22 cellular contexts compared by ENCODE assay signal in genomic region chrX:42725196-42725595, GRCh38. TPM values are rescaled to one million over a fixed set of nuclear protein-coding genes. Genes with fewer than 3 reads are reported as not detected.
"Had no signal": no experiment of that assay in that cellular context is flagged by ENCODE, and none has a peak within 500 bp of the region (broad histone marks: within the 10 kb centered on the region; RNA-seq: fewer than 3 reads in every experiment).

No MANE protein-coding gene starts in this region.

- H3K27ac ChIP-seq: SJSA1, SK-N-MC had no signal

- H3K27me3 ChIP-seq: MG63, SJSA1 had no signal

- FAIRE-seq: HepG2 had no signal

- H3K9me3 ChIP-seq: MG63, SJSA1 had no signal

- ATAC-seq: HepG2 had no signal

- DNase-seq: IMR-90, Karpas-422, KG1, MG63, NCI-H1092, NCI-H1105 treated with DMSO at 0.1 percent for 48 hours, NCI-H1436, NCI-H1694, NCI-H187 treated with DMSO at 0.1 percent for 48 hours, NCI-H2029 treated with DMSO at 0.1 percent for 48 hours, NCI-H2171 treated with DMSO at 0.1 percent for 48 hours, NCI-H524 treated with DMSO at 0.1 percent for 48 hours, NCI-H69, NCI-H774, Right ventricle myocardium superior, RPMI8226, SIG-M5 had no signal

- H3K4me3 ChIP-seq: MG63, SJSA1, SK-N-MC had no signal

- H3K36me3 ChIP-seq: MG63, SJSA1 had no signal

- H3K4me1 ChIP-seq: SJSA1 had no signal

RNA-seq across cellular contexts. Expression of gene PPP1R2C, which starts 52.8 kb away (rescaled TPM):
- total RNA-seq: HepG2, HT1080, IMR-90, NCI-H460, Right ventricle myocardium superior, SJSA1 had no signal
- polyA plus RNA-seq: HepG2, IMR-90 had no signal
